Comparison of ENCODE assay signal across 1 cellular context in genomic region chr20:5172903-5173463, GRCh38.
TF ChIP-seq lines count a peak whose summit lies in the region.

No MANE protein-coding gene starts in this region.

TF ChIP-seq in HepG2, 621 proteins besides CTCF, POLR2A, EP300 and RAD21 (continued from another document):
- TF ChIP-seq ZNF318 (CRISPR knock-in tag; IDR thresholded peaks at IDR 0.05) (no peak), ZNF563 (CRISPR knock-in tag; IDR thresholded peaks at IDR 0.05) (peak; percentile 41; the same call in 1 of the 2 replicates)
